ENCODE assay signal across 8 cellular contexts in the genomic region with DNA sequence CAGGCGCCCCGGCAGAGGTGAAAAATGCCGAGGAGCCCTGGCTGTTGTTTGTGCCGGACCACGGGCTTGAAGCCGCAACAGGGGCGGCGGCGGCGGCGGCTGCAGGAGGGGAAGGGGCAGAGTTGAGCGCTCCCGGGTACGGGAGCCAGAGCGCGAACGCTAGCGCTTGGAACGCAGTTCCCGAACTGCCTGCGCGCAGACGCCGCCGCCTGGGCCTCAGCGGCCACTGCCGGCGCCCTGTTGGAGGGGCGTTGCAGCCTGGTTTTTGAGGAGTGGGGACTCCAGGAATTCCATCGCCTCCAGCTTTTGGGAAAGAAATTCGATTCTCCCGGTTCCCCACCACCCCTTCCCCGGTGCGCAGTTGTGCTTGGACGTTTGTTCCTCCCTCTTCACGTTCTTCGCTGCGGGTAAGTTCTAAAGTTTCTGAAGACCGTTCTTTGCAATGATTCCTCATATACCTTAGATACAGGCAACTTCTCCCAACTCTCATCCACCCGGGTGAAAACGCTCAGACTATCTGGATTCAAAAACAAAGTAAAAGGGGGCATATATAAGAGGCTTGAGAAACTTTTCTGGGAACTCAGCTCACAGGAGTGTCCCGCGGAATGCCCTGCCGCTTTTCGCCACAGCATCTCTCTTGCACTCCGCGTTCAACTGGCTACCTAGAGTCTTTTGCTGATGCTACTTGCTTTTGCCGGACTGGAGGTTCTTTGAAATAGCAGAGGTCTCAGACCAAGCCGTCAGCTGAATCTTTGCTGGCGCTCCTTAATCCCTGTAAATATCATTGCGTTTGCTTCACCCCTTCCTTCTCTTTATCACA. TPM values are rescaled to one million over a fixed set of nuclear protein-coding genes. Genes with fewer than 3 reads are reported as not detected.
A peak's percentile ranks its signal among the peaks of the same experiment; 100 is the strongest.
DNase-seq lines count a peak whose midpoint lies in the region; ATAC-seq and TF ChIP-seq lines count a peak whose summit lies in the region.

No MANE protein-coding gene starts in this region.

- DNase-seq in DMS 273 (lab: John Stamatoyannopoulos, UW; ENCODE audit: unreplicated experiment) (peak; percentile 74), HEK293T (ENCODE audit: extremely low spot score) (peak; percentile 63), T-cell (no peak), lung (ENCODE audit: low spot score) (peak; percentile 41), substantia nigra (lab: John Stamatoyannopoulos, UW) (peak in 45 of 49 donors; percentile 6 to 68 (median 47))
- DNase-seq in effector memory CD8-positive, alpha-beta T cell = no peak

- 1% methylated on average over 51 of the region's 51 CpGs for WGBS in lung, 2 donors

- TF ChIP-seq CTCF in lung (IDR thresholded peaks at IDR 0.05; ENCODE audit: control extremely low read depth, extremely low read depth) = no peak

- CTCF ChIA-PET in HEK293T (lab: Yijun Ruan, JAX) = interaction anchor here (0.6 kb wide), 1 partner anchor 723 kb away, joined by 3 read pairs; no protein-coding TSS in a partner anchor
- CTCF ChIA-PET in T-cell (lab: Charles Lee) = no interaction called here

- H3K4me3 Mint-ChIP-seq in T-cell = peak overlapping the region; percentile 73 to 83 (median 80)
- peak overlapping the region; percentile 77 to 81 for H3K4me3 Mint-ChIP-seq in effector memory CD8-positive, alpha-beta T cell

- H3K9me3 ChIP-seq in lung (ENCODE audit: control insufficient read depth in 2 of 2, insufficient read depth in 1 of 2, low read length in 1 of 2) = no peaks in the 10 kb centered on the region

- peaks cover 6 to 9% of the 10 kb centered on the region in 2 donors for H3K4me1 ChIP-seq in lung (ENCODE audit: control insufficient read depth in 2 of 2, insufficient read depth in 2 of 2, low read length in 2 of 2)

- H3K4me1 Mint-ChIP-seq in T-cell = peaks cover 32 to 36% (median 35%) of the 10 kb centered on the region in 3 donors
- peaks cover 12 to 23% of the 10 kb centered on the region in 2 donors for H3K4me1 Mint-ChIP-seq in effector memory CD8-positive, alpha-beta T cell (ENCODE audit: low read depth in 2 of 2)

- H3K4me3 ChIP-seq in lung = peak overlapping the region; percentile 77

- no peaks in the 10 kb centered on the region for H3K36me3 Mint-ChIP-seq in T-cell
- H3K36me3 Mint-ChIP-seq in effector memory CD8-positive, alpha-beta T cell (ENCODE audit: insufficient read depth) = peaks cover 4% of the 10 kb centered on the region

- ATAC-seq in T-cell (replicated peaks in 1 of 4) (peak in 3 of 4 experiments; percentile 6 to 38 (median 19)), lung (ENCODE audit: insufficient read depth, low FRiP score) (peak; percentile 10), GM21360 (IDR thresholded peaks at IDR 0.05; ENCODE audit: unreplicated experiment) (no peak), GM21367 (IDR thresholded peaks at IDR 0.05; ENCODE audit: unreplicated experiment) (no peak)
- peak; percentile 25 for ATAC-seq in effector memory CD8-positive, alpha-beta T cell (replicated peaks)

- peak overlapping the region; percentile 89 to 93 for H3K27ac ChIP-seq in lung (ENCODE audit: low read depth in 1 of 2, low read length in 1 of 2)
- peak overlapping the region; percentile 92 for H3K27ac ChIP-seq in substantia nigra (ENCODE audit: low read depth, low read length, poor library complexity, severe bottlenecking)

- H3K27ac Mint-ChIP-seq in T-cell = no peak overlapping the region
- no peak overlapping the region for H3K27ac Mint-ChIP-seq in effector memory CD8-positive, alpha-beta T cell

- POLR2A ChIA-PET in HEK293T (lab: Yijun Ruan, JAX) (no interaction called here), T-cell (lab: Charles Lee) (no interaction called here)

- peaks cover 62 to 66% of the 10 kb centered on the region in 2 donors for H3K27me3 Mint-ChIP-seq in T-cell
- peaks cover 28 to 62% of the 10 kb centered on the region in 2 donors for H3K27me3 Mint-ChIP-seq in effector memory CD8-positive, alpha-beta T cell

- no peaks in the 10 kb centered on the region for H3K27me3 ChIP-seq in lung (ENCODE audit: control insufficient read depth, insufficient read depth)

- no peaks in the 10 kb centered on the region for H3K36me3 ChIP-seq in lung (ENCODE audit: control insufficient read depth in 2 of 2, insufficient read depth in 2 of 2, low read length in 2 of 2)

- H3K9me3 Mint-ChIP-seq in T-cell = no peaks in the 10 kb centered on the region
- H3K9me3 Mint-ChIP-seq in effector memory CD8-positive, alpha-beta T cell = no peaks in the 10 kb centered on the region

TF ChIP-seq in HEK293T, 16 proteins besides CTCF, POLR2A, EP300 and RAD21:
- no peak for TF ChIP-seq CTBP1 (IDR thresholded peaks at IDR 0.05; ENCODE audit: borderline replicate concordance)
- TF ChIP-seq, protein P1, sequence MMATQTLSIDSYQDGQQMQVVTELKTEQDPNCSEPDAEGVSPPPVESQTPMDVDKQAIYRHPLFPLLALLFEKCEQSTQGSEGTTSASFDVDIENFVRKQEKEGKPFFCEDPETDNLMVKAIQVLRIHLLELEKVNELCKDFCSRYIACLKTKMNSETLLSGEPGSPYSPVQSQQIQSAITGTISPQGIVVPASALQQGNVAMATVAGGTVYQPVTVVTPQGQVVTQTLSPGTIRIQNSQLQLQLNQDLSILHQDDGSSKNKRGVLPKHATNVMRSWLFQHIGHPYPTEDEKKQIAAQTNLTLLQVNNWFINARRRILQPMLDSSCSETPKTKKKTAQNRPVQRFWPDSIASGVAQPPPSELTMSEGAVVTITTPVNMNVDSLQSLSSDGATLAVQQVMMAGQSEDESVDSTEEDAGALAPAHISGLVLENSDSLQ (IDR thresholded peaks at IDR 0.05) = no peak
- no peak for TF ChIP-seq TARDBP (IDR thresholded peaks at IDR 0.05)
- TF ChIP-seq ELF4 (IDR thresholded peaks at IDR 0.05) = no peak
- no peak for TF ChIP-seq SUZ12 (IDR thresholded peaks at IDR 0.05)
- no peak for TF ChIP-seq ARNT (IDR thresholded peaks at IDR 0.05)
- TF ChIP-seq NFRKB (IDR thresholded peaks at IDR 0.05) = no peak
- TF ChIP-seq BHLHE40 (IDR thresholded peaks at IDR 0.05; ENCODE audit: borderline replicate concordance) = no peak
- no peak for TF ChIP-seq HDGF (IDR thresholded peaks at IDR 0.05; ENCODE audit: borderline replicate concordance)
- no peak for TF ChIP-seq SP1 (IDR thresholded peaks at IDR 0.05)
- no peak for TF ChIP-seq FOXM1 (IDR thresholded peaks at IDR 0.05; ENCODE audit: borderline replicate concordance)
- no peak for TF ChIP-seq FOXK2 (IDR thresholded peaks at IDR 0.05)
- no peak for TF ChIP-seq LEF1 (IDR thresholded peaks at IDR 0.05; ENCODE audit: borderline replicate concordance)
- no peak for TF ChIP-seq ZNF384 (IDR thresholded peaks at IDR 0.05)
- no peak for TF ChIP-seq FOXA1 (IDR thresholded peaks at IDR 0.05)
- no peak for TF ChIP-seq L3MBTL2 (conservative IDR thresholded peaks at IDR 0.05)
TF ChIP-seq in HEK293T: peak in this region for 0.

RNA-seq across cellular contexts. Expression of a gene that starts 1.0 kb away (rescaled TPM):
- under 1 TPM; 0.02 to 0.19 (median 0.06) TPM for total RNA-seq in T-cell
- 100 to 1,000 TPM in 1 of 2 donors, 10 to 100 TPM in 1; 18.1 to 105 TPM for total RNA-seq in lung
- 1 to 10 TPM; 1.1 to 2.6 TPM for polyA plus RNA-seq in lung

Comparison
In these comparisons a context has a peak if more than half of its experiments do, and no peak if none do; other contexts are left out.
1. DNase-seq: peak in DMS 273 (single experiment), HEK293T (single experiment), lung (single experiment) and substantia nigra (45 of 49); none in T-cell (0 of 34) and effector memory CD8-positive, alpha-beta T cell (0 of 3).
2. ATAC-seq: peak in T-cell (3 of 4), effector memory CD8-positive, alpha-beta T cell (single experiment) and lung (single experiment); none in GM21360 (single experiment) and GM21367 (single experiment).
3. RNA of a gene that starts 1.0 kb away (total RNA-seq): 18.1 to 105 TPM in lung; 0.02 to 0.19 TPM in T-cell; every median in the first group is over 10 times any median in the second.